ENCODE assay signal across 9 cellular contexts in the genomic region with DNA sequence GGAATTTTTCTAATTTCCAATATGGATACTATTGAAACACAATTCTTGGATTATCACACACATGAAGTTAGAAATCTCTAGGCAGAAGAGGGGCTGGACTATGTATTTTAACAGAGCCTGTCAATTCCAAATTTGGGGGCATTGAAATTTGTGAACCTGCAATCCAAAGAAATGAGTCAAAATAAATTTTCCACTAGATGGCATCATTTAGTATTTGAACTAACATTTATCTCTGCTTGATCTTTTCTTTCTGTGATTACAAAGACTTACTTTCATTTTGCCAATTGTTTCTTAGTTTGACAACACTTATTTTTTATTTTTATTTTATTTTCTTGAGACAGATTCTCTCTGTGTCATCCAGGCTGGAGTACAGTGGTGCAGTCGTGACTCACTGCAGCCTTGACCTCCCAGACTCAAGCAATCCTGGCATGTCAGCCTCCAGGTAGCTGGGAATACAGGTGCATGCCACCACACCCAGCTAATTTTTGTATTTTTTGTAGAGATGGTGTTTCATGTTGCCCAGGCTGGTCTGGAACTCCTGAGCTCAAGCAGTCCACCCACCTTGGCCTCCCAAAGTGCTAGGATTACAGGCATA. TPM values are rescaled to one million over a fixed set of nuclear protein-coding genes. Genes with fewer than 3 reads are reported as not detected.
A peak's percentile ranks its signal among the peaks of the same experiment; 100 is the strongest.
DNase-seq lines count a peak whose midpoint lies in the region; ATAC-seq and TF ChIP-seq lines count a peak whose summit lies in the region.
"Had no signal": no experiment of that assay in that cellular context is flagged by ENCODE, and none has a peak within 500 bp of the region (broad histone marks: within the 10 kb centered on the region; RNA-seq: fewer than 3 reads in every experiment).

No MANE protein-coding gene starts in this region.

- intact Hi-C loops in lower lobe of right lung (cut with DNase I), result no loop called here

- no peaks in the 10 kb centered on the region for H3K27me3 ChIP-seq in lower lobe of right lung (ENCODE audit: low read depth)

- H3K9me3 ChIP-seq in lower lobe of right lung, result no peaks in the 10 kb centered on the region

- no peak overlapping the region for H3K4me3 ChIP-seq in Jurkat, Clone E6-1 (ENCODE audit: low read length)
- no peak overlapping the region for H3K4me3 ChIP-seq in lower lobe of right lung

- ATAC-seq in activated naive CD8-positive, alpha-beta T cell treated with anti-CD3 and anti-CD28 coated beads, Interleukin-2, amount 50 U/mL, for 24 hours, result no peak
- ATAC-seq in lower lobe of right lung, result no peak
- ATAC-seq: stimulated activated memory B cell treated with anti-CD40 and anti-IgM and Interleukin-4, amounts not matched to agents 10 μg/mL and 1 μg/mL and 100 μg/mL, for 72 hours had no signal

- TF ChIP-seq CTCF in lower lobe of right lung (IDR thresholded peaks at IDR 0.05), result peak; percentile 32

- no peaks in the 10 kb centered on the region for H3K9me3 Mint-ChIP-seq in activated naive CD8-positive, alpha-beta T cell treated with anti-CD3 and anti-CD28 coated beads, Interleukin-2, amount 50 U/mL, for 24 hours
- H3K9me3 Mint-ChIP-seq: stimulated activated memory B cell treated with anti-CD40 and anti-IgM and Interleukin-4, amounts not matched to agents 10 μg/mL and 1 μg/mL and 100 μg/mL, for 72 hours had no signal

- peaks cover 22% of the 10 kb centered on the region for H3K4me1 Mint-ChIP-seq in activated naive CD8-positive, alpha-beta T cell treated with anti-CD3 and anti-CD28 coated beads, Interleukin-2, amount 50 U/mL, for 24 hours

- H3K27me3 Mint-ChIP-seq in activated naive CD8-positive, alpha-beta T cell treated with anti-CD3 and anti-CD28 coated beads, Interleukin-2, amount 50 U/mL, for 24 hours, result no peaks in the 10 kb centered on the region
- H3K27me3 Mint-ChIP-seq: stimulated activated memory B cell treated with anti-CD40 and anti-IgM and Interleukin-4, amounts not matched to agents 10 μg/mL and 1 μg/mL and 100 μg/mL, for 72 hours had no signal

- H3K27ac Mint-ChIP-seq in activated naive CD8-positive, alpha-beta T cell treated with anti-CD3 and anti-CD28 coated beads, Interleukin-2, amount 50 U/mL, for 24 hours, result peak overlapping the region; percentile 17
- H3K27ac Mint-ChIP-seq: stimulated activated memory B cell treated with anti-CD40 and anti-IgM and Interleukin-4, amounts not matched to agents 10 μg/mL and 1 μg/mL and 100 μg/mL, for 72 hours had no signal

- H3K27ac ChIP-seq in lower lobe of right lung, result no peak overlapping the region

- peaks cover 8% of the 10 kb centered on the region for H3K36me3 Mint-ChIP-seq in activated naive CD8-positive, alpha-beta T cell treated with anti-CD3 and anti-CD28 coated beads, Interleukin-2, amount 50 U/mL, for 24 hours (ENCODE audit: low read depth)

- peaks cover 3% of the 10 kb centered on the region for H3K36me3 ChIP-seq in lower lobe of right lung

- H3K4me1 ChIP-seq in lower lobe of right lung, result peaks cover 27% of the 10 kb centered on the region

- H3K4me3 Mint-ChIP-seq in activated naive CD8-positive, alpha-beta T cell treated with anti-CD3 and anti-CD28 coated beads, Interleukin-2, amount 50 U/mL, for 24 hours, result no peak overlapping the region
- H3K4me3 Mint-ChIP-seq: stimulated activated memory B cell treated with anti-CD40 and anti-IgM and Interleukin-4, amounts not matched to agents 10 μg/mL and 1 μg/mL and 100 μg/mL, for 72 hours had no signal

- DNase-seq in DMS79 treated with DMSO at 0.1 percent for 48 hours (lab: John Stamatoyannopoulos, UW), result peak; percentile 21
- peak; percentile 15 for DNase-seq in Jurkat, Clone E6-1 (ENCODE audit: low read depth, low spot score)
- DNase-seq in activated naive CD8-positive, alpha-beta T cell treated with anti-CD3 and anti-CD28 coated beads, Interleukin-2, amount 50 U/mL, for 24 hours, result no peak
- DNase-seq in lower lobe of right lung, result no peak
- no peak for DNase-seq in NCI-H446 treated with DMSO at 0.1 percent for 48 hours (lab: John Stamatoyannopoulos, UW)
- no peak for DNase-seq in NCI-H524 treated with DMSO at 0.1 percent for 48 hours (lab: John Stamatoyannopoulos, UW)
- DNase-seq in NCI-H2196 (lab: John Stamatoyannopoulos, UW; ENCODE audit: unreplicated experiment), result no peak
- no peak for DNase-seq in NCI-H2029 (lab: John Stamatoyannopoulos, UW)

RNA-seq across cellular contexts. Expression of gene PYURF, which starts 2.7 kb away (rescaled TPM):
- 19.6 TPM for polyA plus RNA-seq in Jurkat, Clone E6-1 (2012; ENCODE audit: insufficient read depth, insufficient read length)
- total RNA-seq in lower lobe of right lung, result 57.6 TPM

Comparison
In these comparisons a context has a peak if more than half of its experiments do, and no peak if none do; other contexts are left out.
1. DNase-seq: peak in DMS79 treated with DMSO at 0.1 percent for 48 hours (single experiment) and Jurkat, Clone E6-1 (single experiment); none in activated naive CD8-positive, alpha-beta T cell treated with anti-CD3 and anti-CD28 coated beads, Interleukin-2, amount 50 U/mL, for 24 hours (single experiment), lower lobe of right lung (single experiment), NCI-H446 treated with DMSO at 0.1 percent for 48 hours (single experiment), NCI-H524 treated with DMSO at 0.1 percent for 48 hours (single experiment), NCI-H2196 (single experiment) and NCI-H2029 (single experiment).